27 cellular contexts compared by ENCODE assay signal in the genomic region with DNA sequence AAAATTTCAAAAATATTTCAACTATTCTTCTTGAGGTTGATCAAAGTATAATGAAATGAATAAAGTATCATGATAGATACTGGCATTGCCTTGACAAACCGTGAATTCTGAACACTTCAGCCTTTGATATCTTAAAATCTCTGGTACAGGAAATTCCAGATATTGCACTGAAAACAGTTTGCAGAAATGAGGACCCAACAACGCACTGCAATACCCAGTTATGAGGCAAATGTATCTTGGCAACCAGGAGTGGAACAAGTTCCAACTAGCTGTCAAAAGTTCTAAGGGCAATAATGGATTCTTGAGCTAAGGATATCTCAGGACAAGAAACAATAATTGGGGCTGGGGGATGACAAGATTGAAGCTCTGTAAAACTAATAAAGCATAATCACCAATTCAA. TPM values are rescaled to one million over a fixed set of nuclear protein-coding genes. Genes with fewer than 3 reads are reported as not detected.
DNase-seq lines count a peak whose midpoint lies in the region; ATAC-seq, FAIRE-seq and TF ChIP-seq lines count a peak whose summit lies in the region.
"Had no signal": no experiment of that assay in that cellular context is flagged by ENCODE, and none has a peak within 500 bp of the region (broad histone marks: within the 10 kb centered on the region; RNA-seq: fewer than 3 reads in every experiment).

No MANE protein-coding gene starts in this region.

- no peak overlapping the region for H2AFZ ChIP-seq in K562 (ENCODE audit: low read depth, low read length)
- no peak overlapping the region for H2AFZ ChIP-seq in fibroblast of lung (ENCODE audit: low read length)

- TF ChIP-seq EP300 in K562 (IDR thresholded peaks at IDR 0.05; ENCODE audit: low read length) (no peak), transverse colon (IDR thresholded peaks at IDR 0.05; ENCODE audit: low read depth) (no peak)

- 0 out of 2 replicates have a peak, but pooled peaks cover 5% of the 10 kb centered on the region for H4K20me1 ChIP-seq in K562 (replicated peaks; ENCODE audit: control insufficient read depth, insufficient read depth, low read length)
- H4K20me1 ChIP-seq in fibroblast of lung (ENCODE audit: control insufficient read depth, extremely low read depth, insufficient read depth, low read length) = no peaks in the 10 kb centered on the region

- TF ChIP-seq RAD21 in K562 (CRISPR knock-in tag; conservative IDR thresholded peaks at IDR 0.05 in 1 of 2, IDR thresholded peaks at IDR 0.05 in 1 of 2) = no peak

- H3K27ac Mint-ChIP-seq in activated CD8-positive, alpha-beta T cell treated with anti-CD3 and anti-CD28 coated beads for 36 hours = peak overlapping the region; percentile 23
- H3K27ac Mint-ChIP-seq in activated CD8-positive, alpha-beta T cell treated with anti-CD3 and anti-CD28 coated beads, Interleukin-2, amount 10 ng/mL, durations not matched to agents 7 days and 5 days = no peak overlapping the region
- H3K27ac Mint-ChIP-seq: activated T-cell treated with anti-CD3 and anti-CD28 coated beads, Interleukin-2, amount 50 U/mL, for 24 hours; brain; CD4-positive, alpha-beta T cell; H9 had no signal

- TF ChIP-seq CTCF in activated CD8-positive, alpha-beta T cell treated with anti-CD3 and anti-CD28 coated beads for 36 hours (IDR thresholded peaks at IDR 0.05) = no peak
- TF ChIP-seq CTCF in K562 (IDR thresholded peaks at IDR 0.05 in 2 of 3, conservative IDR thresholded peaks at IDR 0.05 in 1 of 3; ENCODE audit: insufficient read depth in 2 of 3, low read depth in 1 of 3, low read length in 3 of 3) (no peak), fibroblast of lung (conservative IDR thresholded peaks at IDR 0.05 in 1 of 2, IDR thresholded peaks at IDR 0.05 in 1 of 2; ENCODE audit: low read depth in 1 of 2, low read length in 2 of 2) (no peak), Peyer's patch (IDR thresholded peaks at IDR 0.05) (no peak), transverse colon (IDR thresholded peaks at IDR 0.05) (no peak)

- BruUV-seq in K562 (replicated peaks; lab: Mats Ljungman, UMichigan) = no TSS peak

- DNase-seq in activated CD8-positive, alpha-beta T cell treated with anti-CD3 and anti-CD28 coated beads for 36 hours = no peak
- no peak for DNase-seq in activated CD8-positive, alpha-beta T cell treated with anti-CD3 and anti-CD28 coated beads, Interleukin-2, amount 10 ng/mL, durations not matched to agents 7 days and 5 days
- DNase-seq in K562 (ENCODE audit: extremely low read depth in 1 of 4, low spot score in 3 of 4) (no peak), fibroblast of lung (ENCODE audit: low read depth in 2 of 2) (peak; percentile 31 to 40), Peyer's patch (no peak), NCI-H2227 treated with DMSO at 0.1 percent for 48 hours (lab: John Stamatoyannopoulos, UW) (no peak), transverse colon (no peak)
- DNase-seq: 8988T; activated CD4-positive, alpha-beta T cell treated with anti-CD3 and anti-CD28 coated beads for 4 hours; activated gamma-delta T cell treated with Interleukin-2 at 50 U/mL for 16 hours; activated T-cell treated with anti-CD3 and anti-CD28 coated beads, Interleukin-2, amount 50 U/mL, for 24 hours; CD4-positive, alpha-beta T cell; effector memory CD4-positive, alpha-beta T cell; H9; islet precursor cell; midbrain; naive thymus-derived CD4-positive, alpha-beta T cell; NCI-H1105 treated with DMSO at 0.1 percent for 48 hours; NCI-H2029 treated with DMSO at 0.1 percent for 48 hours; NCI-H345; NCI-H774; nucleus accumbens; stimulated activated CD4-positive, alpha-beta T cell treated with anti-CD3 and anti-CD28 coated beads, Interleukin-15, amount 100 ng/mL, for 24 hours; stimulated activated naive CD4-positive, alpha-beta T cell treated with Interleukin-2 at 50 U/mL for 16 hours had no signal

- H3K4me3 Mint-ChIP-seq in activated CD8-positive, alpha-beta T cell treated with anti-CD3 and anti-CD28 coated beads for 36 hours = no peak overlapping the region
- no peak overlapping the region for H3K4me3 Mint-ChIP-seq in activated CD8-positive, alpha-beta T cell treated with anti-CD3 and anti-CD28 coated beads, Interleukin-2, amount 10 ng/mL, durations not matched to agents 7 days and 5 days
- H3K4me3 Mint-ChIP-seq: activated T-cell treated with anti-CD3 and anti-CD28 coated beads, Interleukin-2, amount 50 U/mL, for 24 hours; brain; CD4-positive, alpha-beta T cell; H9; naive thymus-derived CD4-positive, alpha-beta T cell had no signal

- no peak for TF ChIP-seq POLR2A in K562 (conservative IDR thresholded peaks at IDR 0.05)
- TF ChIP-seq POLR2A in Peyer's patch (IDR thresholded peaks at IDR 0.05) = no peak
- no peak for TF ChIP-seq POLR2A in transverse colon (IDR thresholded peaks at IDR 0.05)

- H3K27me3 ChIP-seq in K562 (ENCODE audit: control insufficient read depth in 2 of 2, insufficient read depth in 2 of 2, low read length in 2 of 2) (no peaks in the 10 kb centered on the region), fibroblast of lung (ENCODE audit: control insufficient read depth, insufficient read depth, low read length) (no peaks in the 10 kb centered on the region), Peyer's patch (no peaks in the 10 kb centered on the region), transverse colon (no peaks in the 10 kb centered on the region)

- no peak for FAIRE-seq in K562 (lab: Jason Lieb, UNC)
- FAIRE-seq: colon had no signal

- 77% methylated on average over 2 of the region's 2 CpGs for WGBS in K562 (ENCODE audit: insufficient coverage, low coverage, missing lambda C conversion rate)
- WGBS in transverse colon (ENCODE audit: low coverage in 1 of 2), 2 donors = 80% methylated on average over 2 of the region's 2 CpGs

- H3K27me3 Mint-ChIP-seq in activated CD8-positive, alpha-beta T cell treated with anti-CD3 and anti-CD28 coated beads for 36 hours = no peaks in the 10 kb centered on the region
- no peaks in the 10 kb centered on the region for H3K27me3 Mint-ChIP-seq in activated CD8-positive, alpha-beta T cell treated with anti-CD3 and anti-CD28 coated beads, Interleukin-2, amount 10 ng/mL, durations not matched to agents 7 days and 5 days (ENCODE audit: low read depth)
- H3K27me3 Mint-ChIP-seq: activated T-cell treated with anti-CD3 and anti-CD28 coated beads, Interleukin-2, amount 50 U/mL, for 24 hours; brain; CD4-positive, alpha-beta T cell; naive thymus-derived CD4-positive, alpha-beta T cell had no signal

- in situ Hi-C loops in K562 (cut with MboI) = no loop called here
- in situ Hi-C loops in transverse colon (cut with MboI; ENCODE audit: low pct_ligation_motif_present in 1 of 4, low pct_unique_long_range_greater_than_20kb in 1 of 4, low sequenced_read_pairs in 3 of 4) = no loop called here

- no peaks in the 10 kb centered on the region for H3K9me3 ChIP-seq in K562 (replicated peaks; ENCODE audit: control insufficient read depth, insufficient read depth, low read depth, low read length)
- H3K9me3 ChIP-seq in fibroblast of lung (ENCODE audit: control insufficient read depth, insufficient read depth, low read depth, low read length) = no peaks in the 10 kb centered on the region
- no peaks in the 10 kb centered on the region for H3K9me3 ChIP-seq in Peyer's patch
- H3K9me3 ChIP-seq in transverse colon = no peaks in the 10 kb centered on the region

- CTCF ChIA-PET in activated CD8-positive, alpha-beta T cell treated with anti-CD3 and anti-CD28 coated beads for 36 hours (lab: Charles Lee) = no interaction called here
- CTCF ChIA-PET in activated CD8-positive, alpha-beta T cell treated with anti-CD3 and anti-CD28 coated beads, Interleukin-2, amount 10 ng/mL, durations not matched to agents 7 days and 5 days (lab: Charles Lee) = interaction anchor here (1.1 kb wide), 1 partner anchor 105 kb away, joined by 3 read pairs; the partner anchor contains the start of gene METAP1
- CTCF ChIA-PET in K562 (lab: Yijun Ruan, JAX; ENCODE audit: low intra/inter-chr PET ratio) = no interaction called here

- H3K9me1 ChIP-seq in K562 (ENCODE audit: control insufficient read depth, insufficient read depth, low read length) = no peaks in the 10 kb centered on the region

- H3K79me2 ChIP-seq in K562 (ENCODE audit: control insufficient read depth, insufficient read depth, low read length) (peaks cover 83% of the 10 kb centered on the region), fibroblast of lung (ENCODE audit: control insufficient read depth, insufficient read depth, low read length) (peaks cover 27% of the 10 kb centered on the region)

- H3K9ac ChIP-seq in K562 (ENCODE audit: insufficient read depth in 1 of 2, low read depth in 2 of 2, low read length in 2 of 2) (no peak overlapping the region), fibroblast of lung (ENCODE audit: insufficient read depth, low read length) (no peak overlapping the region)

- peaks cover 24% of the 10 kb centered on the region for H3K4me1 Mint-ChIP-seq in activated CD8-positive, alpha-beta T cell treated with anti-CD3 and anti-CD28 coated beads for 36 hours (ENCODE audit: low read depth)
- H3K4me1 Mint-ChIP-seq in activated CD8-positive, alpha-beta T cell treated with anti-CD3 and anti-CD28 coated beads, Interleukin-2, amount 10 ng/mL, durations not matched to agents 7 days and 5 days (ENCODE audit: low read depth) = no peaks in the 10 kb centered on the region

- H3K4me1 ChIP-seq in K562 (replicated peaks in 1 of 2; ENCODE audit: control insufficient read depth in 2 of 2, insufficient read depth in 2 of 2, low read length in 2 of 2) (peaks cover 4 to 9% of the 10 kb centered on the region in 2 experiments; a peak in 2 of 5 replicates), fibroblast of lung (ENCODE audit: control insufficient read depth, extremely low read depth, insufficient read depth, low read length) (no peaks in the 10 kb centered on the region), Peyer's patch (no peaks in the 10 kb centered on the region), transverse colon (no peaks in the 10 kb centered on the region)

- no peak for ATAC-seq in activated CD8-positive, alpha-beta T cell treated with anti-CD3 and anti-CD28 coated beads for 36 hours
- no peak for ATAC-seq in activated CD8-positive, alpha-beta T cell treated with anti-CD3 and anti-CD28 coated beads, Interleukin-2, amount 10 ng/mL, durations not matched to agents 7 days and 5 days
- no peak for ATAC-seq in K562
- ATAC-seq in GM21367 (IDR thresholded peaks at IDR 0.05; ENCODE audit: unreplicated experiment) = no peak
- ATAC-seq: naive thymus-derived CD4-positive, alpha-beta T cell had no signal

- H3K4me3 ChIP-seq in K562 (no peak overlapping the region), fibroblast of lung (replicated peaks in 1 of 4; ENCODE audit: control extremely low read depth in 1 of 4, insufficient read depth in 1 of 4, low read depth in 3 of 4, low read length in 4 of 4) (no peak overlapping the region), Peyer's patch (no peak overlapping the region), transverse colon (no peak overlapping the region)

- POLR2A ChIA-PET in activated CD8-positive, alpha-beta T cell treated with anti-CD3 and anti-CD28 coated beads for 36 hours (lab: Charles Lee) = interaction anchor here (0.8 kb wide), 1 partner anchor 16 kb away, joined by 3 read pairs; no protein-coding TSS in a partner anchor
- POLR2A ChIA-PET in activated CD8-positive, alpha-beta T cell treated with anti-CD3 and anti-CD28 coated beads, Interleukin-2, amount 10 ng/mL, durations not matched to agents 7 days and 5 days (lab: Charles Lee) = no interaction called here
- POLR2A ChIA-PET in K562 (lab: Yijun Ruan, JAX) = no interaction called here

- intact Hi-C loops in activated CD8-positive, alpha-beta T cell treated with anti-CD3 and anti-CD28 coated beads for 36 hours (cut with micrococcal nuclease) = no loop called here
- intact Hi-C loops in K562 (cut with micrococcal nuclease) = no loop called here
- intact Hi-C loops in transverse colon (cut with DNase I; ENCODE audit: low total_unique reads) = no loop called here

- H3K36me3 Mint-ChIP-seq in activated CD8-positive, alpha-beta T cell treated with anti-CD3 and anti-CD28 coated beads for 36 hours (ENCODE audit: low read depth) = peaks cover 70% of the 10 kb centered on the region
- H3K36me3 Mint-ChIP-seq in activated CD8-positive, alpha-beta T cell treated with anti-CD3 and anti-CD28 coated beads, Interleukin-2, amount 10 ng/mL, durations not matched to agents 7 days and 5 days (ENCODE audit: low read depth) = peaks cover 63% of the 10 kb centered on the region

- no peaks in the 10 kb centered on the region for H3K9me3 Mint-ChIP-seq in activated CD8-positive, alpha-beta T cell treated with anti-CD3 and anti-CD28 coated beads for 36 hours
- H3K9me3 Mint-ChIP-seq in activated CD8-positive, alpha-beta T cell treated with anti-CD3 and anti-CD28 coated beads, Interleukin-2, amount 10 ng/mL, durations not matched to agents 7 days and 5 days (ENCODE audit: insufficient read depth) = no peaks in the 10 kb centered on the region
- H3K9me3 Mint-ChIP-seq: activated T-cell treated with anti-CD3 and anti-CD28 coated beads, Interleukin-2, amount 50 U/mL, for 24 hours; CD4-positive, alpha-beta T cell; H9 had no signal

- H3K36me3 ChIP-seq in K562 (ENCODE audit: control insufficient read depth, insufficient read depth, low read length) = peaks cover 96% of the 10 kb centered on the region
- H3K36me3 ChIP-seq in fibroblast of lung (ENCODE audit: control insufficient read depth, insufficient read depth, low read length) = peaks cover 2% of the 10 kb centered on the region
- peaks cover 0 to 42% (median 0%) of the 10 kb centered on the region in 3 donors for H3K36me3 ChIP-seq in Peyer's patch
- peaks cover 0 to 35% (median 9%) of the 10 kb centered on the region in 4 donors for H3K36me3 ChIP-seq in transverse colon

- no peak overlapping the region for H3K4me2 ChIP-seq in K562 (ENCODE audit: insufficient read depth, low read length)
- no peak overlapping the region for H3K4me2 ChIP-seq in fibroblast of lung (ENCODE audit: extremely low read depth, insufficient read depth, low read length)

- H3K27ac ChIP-seq in K562 (ENCODE audit: extremely low read depth, low read depth, low read length) (peak overlapping the region; percentile 29; the same call in 1 of the 3 replicates), fibroblast of lung (ENCODE audit: insufficient read depth, low read length) (no peak overlapping the region), Peyer's patch (no peak overlapping the region), transverse colon (no peak overlapping the region)

RNA-seq across cellular contexts. Expression of gene EIF4E, which starts 38.2 kb away (rescaled TPM):
- 100 to 1,000 TPM; 118 to 121 TPM for total RNA-seq in activated CD8-positive, alpha-beta T cell treated with anti-CD3 and anti-CD28 coated beads for 36 hours
- total RNA-seq in activated CD8-positive, alpha-beta T cell treated with anti-CD3 and anti-CD28 coated beads, Interleukin-2, amount 10 ng/mL, durations not matched to agents 7 days and 5 days = 100 to 1,000 TPM; 103 to 105 TPM
- 66.1 and 219 TPM in 2 replicates for total RNA-seq in K562 (2011; cell fraction: chromatin; rRNA removed; ENCODE audit: low replicate concordance)
- total RNA-seq in K562 (2011; cell fraction: nucleolus; rRNA removed) = 36.7 and 55.9 TPM in 2 replicates
- 126 and 178 TPM in 2 replicates for total RNA-seq in K562 (2011; cell fraction: nucleoplasm; rRNA removed)
- total RNA-seq in K562 (2014; rRNA removed) (149 and 178 TPM in 2 replicates), K562 (2014; rRNA removed; fragmentation: Illumina TruSeq; extraction: Trizol) (305 and 329 TPM in 2 replicates), K562 (2015; rRNA removed; fragmentation: Illumina TruSeq; extraction: Trizol) (334 and 370 TPM in 2 replicates), K562 (2021) (165 and 167 TPM in 2 replicates), fibroblast of lung (138 and 139 TPM in 2 replicates), Peyer's patch (10 to 100 TPM; 45.6 to 68.7 (median 57.9) TPM), transverse colon (100 to 1,000 TPM in 1 of 4 donors, 10 to 100 TPM in 3; 20.9 to 103 (median 48.4) TPM)
- polyA plus RNA-seq in K562 (2011; rRNA removed) (108 and 179 TPM in 2 replicates), K562 (2014; fragmentation: Illumina TruSeq; extraction: Trizol) (177 and 187 TPM in 2 replicates), K562 (2014; fragmentation: Nextera tagmentation; extraction: Ambion mirVana) (100 to 1,000 TPM; 349 to 489 TPM), K562 (2014; rRNA removed) (125 and 164 TPM in 2 replicates), fibroblast of lung (124 and 143 TPM in 2 replicates)
- 22.6 and 76.2 TPM in 2 replicates for polyA plus RNA-seq in K562 (2011; cell fraction: cytosol; rRNA removed)
- polyA plus RNA-seq in K562 (2011; cell fraction: nucleus; rRNA removed) = 29.0 and 44.4 TPM in 2 replicates
- 59.0 and 146 TPM in 2 replicates for polyA plus RNA-seq in K562 (2012)
- polyA minus RNA-seq in K562 (2011; rRNA and poly(A)+ RNA removed) = 281 and 301 TPM in 2 replicates
- 79.5 and 99.4 TPM in 2 replicates for polyA minus RNA-seq in K562 (2011; cell fraction: cytosol; rRNA and poly(A)+ RNA removed)
- 48.2 and 75.5 TPM in 2 replicates for polyA minus RNA-seq in K562 (2011; cell fraction: nucleus; rRNA and poly(A)+ RNA removed)
- 82.1 and 94.4 TPM in 2 replicates for polyA plus RNA-seq in fibroblast of lung (2012)
- 16.5 and 16.9 TPM in 2 replicates for polyA minus RNA-seq in fibroblast of lung (ENCODE audit: low replicate concordance)

Comparison
In these comparisons a context has a peak if more than half of its experiments do, and no peak if none do; other contexts are left out.
1. DNase-seq: peak in fibroblast of lung (2 of 2); none in activated CD8-positive, alpha-beta T cell treated with anti-CD3 and anti-CD28 coated beads for 36 hours (single experiment), activated CD8-positive, alpha-beta T cell treated with anti-CD3 and anti-CD28 coated beads, Interleukin-2, amount 10 ng/mL, durations not matched to agents 7 days and 5 days (single experiment), K562 (0 of 4), Peyer's patch (0 of 3), NCI-H2227 treated with DMSO at 0.1 percent for 48 hours (single experiment) and transverse colon (single experiment).